In genomic region chr5:172356527-172356926, GRCh38 we compare ENCODE assay signal across 27 cellular contexts.
DNase-seq lines count a peak whose midpoint lies in the region; ATAC-seq, FAIRE-seq and TF ChIP-seq lines count a peak whose summit lies in the region.
"Had no signal": no experiment of that assay in that cellular context is flagged by ENCODE, and none has a peak within 500 bp of the region (broad histone marks: within the 10 kb centered on the region; RNA-seq: fewer than 3 reads in every experiment).

No MANE protein-coding gene starts in this region.

- peaks cover 17% of the 10 kb centered on the region for H3K9me1 ChIP-seq in IMR-90 (ENCODE audit: insufficient read depth, low read length)

- no peak overlapping the region for H2AK9ac ChIP-seq in IMR-90 (replicated peaks; ENCODE audit: low read depth, low read length, poor library complexity)

- H3K18ac ChIP-seq in IMR-90 (ENCODE audit: low read depth, low read length): no peak overlapping the region

- H3K9ac ChIP-seq in BLaER1 treated with 17β-estradiol and CSF1 and Interleukin-3, amounts not matched to agents 10 nM and 100 nM: no peak overlapping the region
- H3K9ac ChIP-seq in IMR-90 (ENCODE audit: low read depth, low read length): no peak overlapping the region

- peak overlapping the region; percentile 29; the same call in 1 of the 2 replicates for H2BK20ac ChIP-seq in IMR-90 (ENCODE audit: low read depth, low read length)

- CTCF ChIA-PET in IMR-90 (lab: Yijun Ruan, JAX): no interaction called here

- no peak overlapping the region for H2BK15ac ChIP-seq in IMR-90 (ENCODE audit: low read depth, low read length)

- H3K36me3 ChIP-seq in BLaER1 treated with 17β-estradiol and CSF1 and Interleukin-3, amounts not matched to agents 10 nM and 100 nM: peaks cover 8 to 100% (median 62%) of the 10 kb centered on the region in 11 experiments; a peak in 21 of 22 replicates
- H3K36me3 ChIP-seq in IMR-90 (ENCODE audit: control insufficient read depth, insufficient read depth, low read length): peaks cover 47% of the 10 kb centered on the region
- H3K36me3 ChIP-seq in bronchial epithelial cell (ENCODE audit: control insufficient read depth, insufficient read depth, low read length): peaks cover 34% of the 10 kb centered on the region
- H3K36me3 ChIP-seq in vagina: peaks cover 0 to 51% of the 10 kb centered on the region in 2 donors
- peaks cover 0 to 6% of the 10 kb centered on the region in 2 donors for H3K36me3 ChIP-seq in small intestine (ENCODE audit: control insufficient read depth in 2 of 2, insufficient read depth in 2 of 2, low read length in 2 of 2)
- H3K36me3 ChIP-seq: BE2C had no signal

- peak overlapping the region; percentile 53; the same call in 1 of the 2 replicates for H4K91ac ChIP-seq in IMR-90 (ENCODE audit: insufficient read depth, low read depth, low read length)

- H3K14ac ChIP-seq in IMR-90 (replicated peaks; ENCODE audit: low read depth, low read length): no peak overlapping the region

- peak overlapping the region; percentile 80 for H2AK5ac ChIP-seq in IMR-90 (ENCODE audit: low read depth, low read length)

- H3K9me3 ChIP-seq in BLaER1 treated with 17β-estradiol and CSF1 and Interleukin-3, amounts not matched to agents 10 nM and 100 nM (replicated peaks in 1 of 11): peaks cover 0 to 11% (median 0%) of the 10 kb centered on the region in 11 experiments; a peak in 3 of 22 replicates
- H3K9me3 ChIP-seq in IMR-90 (ENCODE audit: control insufficient read depth, insufficient read depth, low read length) (no peaks in the 10 kb centered on the region), vagina (no peaks in the 10 kb centered on the region), small intestine (ENCODE audit: control insufficient read depth, low read depth) (no peaks in the 10 kb centered on the region)
- H3K9me3 ChIP-seq: BE2C had no signal

- H2BK5ac ChIP-seq in IMR-90 (ENCODE audit: low read depth, low read length, poor library complexity, severe bottlenecking): no peak overlapping the region

- H4K8ac ChIP-seq in IMR-90 (ENCODE audit: low read depth in 2 of 2, low read length in 2 of 2): peak overlapping the region in 1 of 2 experiments; percentile 60; a peak in 1 of 4 replicates

- peaks cover 0 to 11% of the 10 kb centered on the region in 2 experiments; a peak in 2 of 4 replicates for H3K79me1 ChIP-seq in IMR-90 (ENCODE audit: low read depth in 1 of 2, low read length in 2 of 2)

- no peak overlapping the region for H3K27ac ChIP-seq in BLaER1 treated with 17β-estradiol and CSF1 and Interleukin-3, amounts not matched to agents 10 nM and 100 nM
- H3K27ac ChIP-seq in IMR-90 (ENCODE audit: insufficient read depth, low read length): no peak overlapping the region
- H3K27ac ChIP-seq in vagina: peak overlapping the region; percentile 62
- H3K27ac ChIP-seq in small intestine (ENCODE audit: low read depth in 1 of 2, low read length in 1 of 2): no peak overlapping the region

- intact Hi-C loops in IMR-90 (cut with micrococcal nuclease): loop anchor here (5.0 to 10.0 kb wide), 2 partner anchors 96 to 252 kb away; partner anchors contain the start of gene SH3PXD2B
- intact Hi-C loops in vagina (cut with DNase I): no loop called here

- peak; percentile 23 for FAIRE-seq in bronchial epithelial cell (lab: Jason Lieb, UNC)
- FAIRE-seq in small intestine (lab: Jason Lieb, UNC): no peak
- FAIRE-seq: A204.1, GM12878, GM12892, GM18507 had no signal

- H3K56ac ChIP-seq in IMR-90 (ENCODE audit: extremely low read depth, insufficient read depth, low read length): no peak overlapping the region

- 98% methylated on average over 9 of the region's 10 CpGs; no CpG with 5 or more reads in 1 of the 2 experiments for WGBS in IMR-90 (ENCODE audit: extremely low coverage in 2 of 2, insufficient read length in 1 of 2), 2 experiments
- WGBS in small intestine, 3 donors: 89 to 95% (median 92%) methylated on average over 10 of the region's 10 CpGs

- TF ChIP-seq POLR2A in IMR-90 (IDR thresholded peaks at IDR 0.05; ENCODE audit: low read depth, low read length): no peak
- no peak for TF ChIP-seq POLR2A in vagina (IDR thresholded peaks at IDR 0.05)

- TF ChIP-seq CTCF in IMR-90 (conservative IDR thresholded peaks at IDR 0.05; ENCODE audit: low read depth, low read length) (no peak), bronchial epithelial cell (IDR thresholded peaks at IDR 0.05; ENCODE audit: insufficient read depth, low read length, severe bottlenecking) (no peak), vagina (IDR thresholded peaks at IDR 0.05) (no peak)

- no peak overlapping the region for H3K23ac ChIP-seq in IMR-90 (ENCODE audit: low read depth, low read length)

- dilution Hi-C loops in IMR-90 (cut with HindIII; ENCODE audit: low sequenced_read_pairs, unreplicated experiment): no loop called here

- no TSS peak for BruUV-seq in IMR-90 (replicated peaks; lab: Mats Ljungman, UMichigan)

- POLR2A ChIA-PET in IMR-90 (lab: Charles Lee; ENCODE audit: unreplicated experiment): no interaction called here

- H3K4me3 ChIP-seq in BLaER1 treated with 17β-estradiol and CSF1 and Interleukin-3, amounts not matched to agents 10 nM and 100 nM: no peak overlapping the region
- no peak overlapping the region for H3K4me3 ChIP-seq in IMR-90 (ENCODE audit: insufficient read depth, low read depth, low read length)
- no peak overlapping the region for H3K4me3 ChIP-seq in bronchial epithelial cell (ENCODE audit: low read depth, low read length)
- H3K4me3 ChIP-seq in vagina: no peak overlapping the region
- no peak overlapping the region for H3K4me3 ChIP-seq in small intestine (ENCODE audit: low read depth in 1 of 2, low read length in 2 of 2)
- H3K4me3 ChIP-seq: GM12878 had no signal

- peaks cover 25 to 37% (median 32%) of the 10 kb centered on the region in 10 experiments for H3K4me1 ChIP-seq in BLaER1 treated with 17β-estradiol and CSF1 and Interleukin-3, amounts not matched to agents 10 nM and 100 nM
- peaks cover 18% of the 10 kb centered on the region for H3K4me1 ChIP-seq in IMR-90 (ENCODE audit: control insufficient read depth, insufficient read depth, low read length)
- peaks cover 14% of the 10 kb centered on the region for H3K4me1 ChIP-seq in vagina
- H3K4me1 ChIP-seq in small intestine (ENCODE audit: control insufficient read depth in 2 of 2, insufficient read depth in 1 of 2, low read depth in 1 of 2, low read length in 1 of 2): no peaks in the 10 kb centered on the region

- in situ Hi-C loops in IMR-90 (cut with MboI; ENCODE audit: low sequenced_read_pairs): no loop called here

- peak overlapping the region in 9 of 11 experiments; percentile 1 to 80 (median 53); a peak in 13 of 22 replicates for H3K4me2 ChIP-seq in BLaER1 treated with 17β-estradiol and CSF1 and Interleukin-3, amounts not matched to agents 10 nM and 100 nM
- no peak overlapping the region for H3K4me2 ChIP-seq in IMR-90 (ENCODE audit: low read depth, low read length)

- peaks cover 0 to 15% (median 0%) of the 10 kb centered on the region in 11 experiments; a peak in 3 of 22 replicates for H4K20me1 ChIP-seq in BLaER1 treated with 17β-estradiol and CSF1 and Interleukin-3, amounts not matched to agents 10 nM and 100 nM
- peaks cover 12% of the 10 kb centered on the region for H4K20me1 ChIP-seq in IMR-90 (ENCODE audit: insufficient read depth, low read length)

- DNase-seq in IMR-90 (no peak), bronchial epithelial cell (ENCODE audit: low read depth) (no peak), vagina (ENCODE audit: extremely low spot score in 2 of 2) (no peak), NCI-H510A (lab: John Stamatoyannopoulos, UW) (no peak), small intestine (no peak)
- DNase-seq in activated naive CD4-positive, alpha-beta T cell treated with anti-CD3 and anti-CD28 coated beads, Interleukin-2, amount 50 U/mL, for 16 hours: no peak
- DNase-seq in activated CD4-positive, alpha-beta T cell treated with anti-CD3 and anti-CD28 coated beads for 4 hours: no peak
- DNase-seq: 8988T; ACHN; BE2C; C1 segment of cervical spinal cord; CD4-positive, alpha-beta memory T cell; CD4-positive, CD25-positive, alpha-beta regulatory T cell; CD8-positive, alpha-beta memory T cell; COR-L47; DMS 273 treated with DMSO at 0.1 percent for 48 hours; DMS153; DMS53; DMS79; DND-41; EL; GDM1 had no signal

- 0 out of 2 replicates have a peak overlapping the region, but pooled peaks have one; percentile 41 for H2BK120ac ChIP-seq in IMR-90 (ENCODE audit: low read depth, low read length)

- peak overlapping the region; percentile 35 for H2AFZ ChIP-seq in IMR-90 (replicated peaks; ENCODE audit: low read length, poor library complexity)

- no peaks in the 10 kb centered on the region for H3K27me3 ChIP-seq in BLaER1 treated with 17β-estradiol and CSF1 and Interleukin-3, amounts not matched to agents 10 nM and 100 nM
- no peaks in the 10 kb centered on the region for H3K27me3 ChIP-seq in IMR-90 (ENCODE audit: control insufficient read depth, insufficient read depth, low read length)
- no peaks in the 10 kb centered on the region for H3K27me3 ChIP-seq in bronchial epithelial cell (ENCODE audit: control insufficient read depth, insufficient read depth, low read length)
- no peaks in the 10 kb centered on the region for H3K27me3 ChIP-seq in vagina
- H3K27me3 ChIP-seq in small intestine (ENCODE audit: control insufficient read depth in 2 of 2, insufficient read depth in 2 of 2, low read length in 2 of 2): no peaks in the 10 kb centered on the region
- H3K27me3 ChIP-seq: BE2C had no signal

- ATAC-seq in IMR-90 (ENCODE audit: low read depth): no peak
- ATAC-seq: GM12878 had no signal

- H4K5ac ChIP-seq in IMR-90 (ENCODE audit: low read depth, low read length): no peak overlapping the region

- 0 out of 2 replicates have a peak overlapping the region, but pooled peaks have one; percentile 28 for H3K4ac ChIP-seq in IMR-90 (ENCODE audit: low read depth, low read length)

- no peak for TF ChIP-seq RAD21 in IMR-90 (IDR thresholded peaks at IDR 0.05; ENCODE audit: low read length)

TF ChIP-seq in IMR-90, 13 proteins besides CTCF, POLR2A, EP300 and RAD21 (continues in another document):
- TF ChIP-seq ELK1 (IDR thresholded peaks at IDR 0.05; ENCODE audit: borderline replicate concordance, low read depth, low read length) (no peak), MXI1 (IDR thresholded peaks at IDR 0.05; ENCODE audit: borderline replicate concordance, low read depth, low read length) (no peak), MAFK (IDR thresholded peaks at IDR 0.05; ENCODE audit: low read depth, low read length) (no peak), MAZ (IDR thresholded peaks at IDR 0.05; ENCODE audit: borderline replicate concordance, low read depth, low read length) (no peak), FOS (IDR thresholded peaks at IDR 0.05; ENCODE audit: low read depth, low read length) (no peak), SMC3 (IDR thresholded peaks at IDR 0.05; ENCODE audit: low read depth, low read length) (no peak)
